Comparison of ENCODE assay signal across 8 cellular contexts in the genomic region with DNA sequence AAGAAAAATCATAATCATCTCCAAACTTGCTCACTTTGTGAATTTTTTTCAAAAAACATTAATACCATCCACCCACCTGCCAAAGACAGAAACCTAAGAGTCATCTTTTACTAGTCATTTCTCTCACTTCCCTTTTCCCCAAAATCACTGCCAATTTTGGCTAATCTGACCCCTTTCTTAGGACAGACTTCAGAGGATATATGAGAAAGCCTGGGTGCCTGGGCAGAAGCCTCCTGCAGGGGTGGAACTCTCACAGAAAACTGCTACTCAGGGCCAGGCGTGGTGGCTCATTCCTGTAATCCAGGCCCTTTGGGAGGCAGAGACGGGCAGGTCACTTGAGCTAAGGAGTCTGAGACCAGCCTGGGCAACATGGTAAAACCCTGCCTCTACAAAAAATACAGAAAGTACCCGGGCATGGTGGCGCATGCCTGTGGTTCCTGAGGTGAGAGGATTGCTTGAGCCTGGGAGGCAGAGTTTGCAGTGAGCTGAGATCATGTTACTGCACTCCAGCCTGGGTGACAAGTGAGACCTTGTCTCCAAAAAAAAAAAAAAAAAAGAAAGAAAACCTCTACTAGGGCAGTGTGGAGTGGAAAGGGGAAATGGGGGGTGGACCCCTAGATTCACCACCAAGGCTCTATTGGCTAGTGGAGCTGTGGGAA.
DNase-seq lines count a peak whose midpoint lies in the region; ATAC-seq and TF ChIP-seq lines count a peak whose summit lies in the region.

No MANE protein-coding gene starts in this region.

- peak overlapping the region; percentile 16; the same call in 1 of the 2 replicates for H3K9ac ChIP-seq in BLaER1
- H3K9ac ChIP-seq in OCI-LY1 (ENCODE audit: low read length), result peak overlapping the region; percentile 98; the same call in 1 of the 2 replicates

- H4K20me1 ChIP-seq in BLaER1 (peaks cover 75% of the 10 kb centered on the region), OCI-LY1 (ENCODE audit: insufficient read depth, low read length) (peaks cover 3% of the 10 kb centered on the region; the same call in 1 of the 2 replicates)

- H3K4me1 Mint-ChIP-seq in effector memory CD8-positive, alpha-beta T cell (ENCODE audit: low read depth in 2 of 2), result peaks cover 41 to 43% of the 10 kb centered on the region in 2 donors
- peaks cover 51% of the 10 kb centered on the region for H3K4me1 Mint-ChIP-seq in stimulated activated effector memory CD8-positive, alpha-beta T cell treated with anti-CD3 and anti-CD28 coated beads, Interleukin-12 subunit alpha, Interleukin-12 subunit beta, amount 100 ng/mL, for 72 hours

- DNase-seq in effector memory CD8-positive, alpha-beta T cell, result peak in 2 of 3 experiments; percentile 11
- peak in 1 of 2 donors; percentile 59 for DNase-seq in stimulated activated effector memory CD8-positive, alpha-beta T cell treated with anti-CD3 and anti-CD28 coated beads, Interleukin-12 subunit alpha, Interleukin-12 subunit beta, amount 100 ng/mL, for 72 hours (ENCODE audit: low spot score in 2 of 2)
- DNase-seq in GM10266 (ENCODE audit: extremely low spot score) (no peak), NCI-H2029 treated with DMSO at 0.1 percent for 48 hours (lab: John Stamatoyannopoulos, UW) (no peak)

- TF ChIP-seq CTCF in OCI-LY1 (IDR thresholded peaks at IDR 0.05; ENCODE audit: low read length), result no peak
- no peak for TF ChIP-seq CTCF in GM10266 (IDR thresholded peaks at IDR 0.05; ENCODE audit: control insufficient read depth, insufficient read depth, low read depth, missing control alignments)

- H3K4me1 ChIP-seq in BLaER1, result peaks cover 41% of the 10 kb centered on the region
- peaks cover 40% of the 10 kb centered on the region for H3K4me1 ChIP-seq in OCI-LY1 (ENCODE audit: insufficient read depth, low read length, severe bottlenecking)

- H3K9me3 ChIP-seq in BLaER1, result peaks cover 2% of the 10 kb centered on the region
- peaks cover 2% of the 10 kb centered on the region; the same call in 1 of the 2 replicates for H3K9me3 ChIP-seq in OCI-LY1 (ENCODE audit: low read length)

- no peaks in the 10 kb centered on the region for H3K9me3 Mint-ChIP-seq in effector memory CD8-positive, alpha-beta T cell
- no peaks in the 10 kb centered on the region for H3K9me3 Mint-ChIP-seq in stimulated activated effector memory CD8-positive, alpha-beta T cell treated with anti-CD3 and anti-CD28 coated beads, Interleukin-12 subunit alpha, Interleukin-12 subunit beta, amount 100 ng/mL, for 72 hours

- H3K4me2 ChIP-seq in BLaER1 (peak overlapping the region; percentile 89), OCI-LY1 (ENCODE audit: low read length) (peak overlapping the region; percentile 84)

- H3K27me3 Mint-ChIP-seq in effector memory CD8-positive, alpha-beta T cell, result no peaks in the 10 kb centered on the region

- 0 out of 2 replicates have a peak overlapping the region, but pooled peaks have one; percentile 4 for H3K4me3 ChIP-seq in BLaER1
- peak overlapping the region; percentile 91 for H3K4me3 ChIP-seq in OCI-LY1 (ENCODE audit: low read depth, low read length, poor library complexity, severe bottlenecking)

- no peaks in the 10 kb centered on the region for H3F3A ChIP-seq in OCI-LY1 (ENCODE audit: insufficient read depth, low read length)

- no peak overlapping the region for H2AFZ ChIP-seq in OCI-LY1 (ENCODE audit: low read length)

- H3K9me2 ChIP-seq in OCI-LY1 (ENCODE audit: low read depth, low read length), result no peaks in the 10 kb centered on the region

- H3K4me3 Mint-ChIP-seq in effector memory CD8-positive, alpha-beta T cell, result peak overlapping the region; percentile 91 to 96
- H3K4me3 Mint-ChIP-seq in stimulated activated effector memory CD8-positive, alpha-beta T cell treated with anti-CD3 and anti-CD28 coated beads, Interleukin-12 subunit alpha, Interleukin-12 subunit beta, amount 100 ng/mL, for 72 hours, result peak overlapping the region; percentile 93

- peaks cover 81% of the 10 kb centered on the region for H3K79me2 ChIP-seq in OCI-LY1 (ENCODE audit: insufficient read depth, low read length)

- peak overlapping the region; percentile 16; the same call in 1 of the 2 replicates for H3K27ac ChIP-seq in BLaER1
- H3K27ac ChIP-seq in OCI-LY1 (ENCODE audit: low read depth, low read length, poor library complexity, severe bottlenecking), result peak overlapping the region; percentile 65

- H3K36me3 ChIP-seq in BLaER1 (peaks cover 62% of the 10 kb centered on the region), OCI-LY1 (ENCODE audit: insufficient read depth, low read length) (peaks cover 77% of the 10 kb centered on the region)

- peaks cover 68% of the 10 kb centered on the region for H3K36me3 Mint-ChIP-seq in effector memory CD8-positive, alpha-beta T cell (ENCODE audit: insufficient read depth)
- H3K36me3 Mint-ChIP-seq in stimulated activated effector memory CD8-positive, alpha-beta T cell treated with anti-CD3 and anti-CD28 coated beads, Interleukin-12 subunit alpha, Interleukin-12 subunit beta, amount 100 ng/mL, for 72 hours, result peaks cover 99% of the 10 kb centered on the region

- H3K27me3 ChIP-seq in BLaER1 (no peaks in the 10 kb centered on the region), OCI-LY1 (ENCODE audit: insufficient read depth, low read length) (no peaks in the 10 kb centered on the region)

- ATAC-seq in GM18517 (IDR thresholded peaks at IDR 0.05; ENCODE audit: unreplicated experiment) (peak; percentile 50), HG02973 (IDR thresholded peaks at IDR 0.05; ENCODE audit: unreplicated experiment) (peak; percentile 37)
- no peak for ATAC-seq in effector memory CD8-positive, alpha-beta T cell (replicated peaks)
- ATAC-seq in stimulated activated effector memory CD8-positive, alpha-beta T cell treated with anti-CD3 and anti-CD28 coated beads, Interleukin-12 subunit alpha, Interleukin-12 subunit beta, amount 100 ng/mL, for 72 hours, result peak; percentile 33

- peak overlapping the region; percentile 86 to 90 for H3K27ac Mint-ChIP-seq in effector memory CD8-positive, alpha-beta T cell
- H3K27ac Mint-ChIP-seq in stimulated activated effector memory CD8-positive, alpha-beta T cell treated with anti-CD3 and anti-CD28 coated beads, Interleukin-12 subunit alpha, Interleukin-12 subunit beta, amount 100 ng/mL, for 72 hours, result peak overlapping the region; percentile 30

Comparison
In these comparisons a context has a peak if more than half of its experiments do, and no peak if none do; other contexts are left out.
1. DNase-seq: peak in effector memory CD8-positive, alpha-beta T cell (2 of 3); none in GM10266 (single experiment) and NCI-H2029 treated with DMSO at 0.1 percent for 48 hours (single experiment).